1 cellular context compared by ENCODE assay signal in the genomic region with DNA sequence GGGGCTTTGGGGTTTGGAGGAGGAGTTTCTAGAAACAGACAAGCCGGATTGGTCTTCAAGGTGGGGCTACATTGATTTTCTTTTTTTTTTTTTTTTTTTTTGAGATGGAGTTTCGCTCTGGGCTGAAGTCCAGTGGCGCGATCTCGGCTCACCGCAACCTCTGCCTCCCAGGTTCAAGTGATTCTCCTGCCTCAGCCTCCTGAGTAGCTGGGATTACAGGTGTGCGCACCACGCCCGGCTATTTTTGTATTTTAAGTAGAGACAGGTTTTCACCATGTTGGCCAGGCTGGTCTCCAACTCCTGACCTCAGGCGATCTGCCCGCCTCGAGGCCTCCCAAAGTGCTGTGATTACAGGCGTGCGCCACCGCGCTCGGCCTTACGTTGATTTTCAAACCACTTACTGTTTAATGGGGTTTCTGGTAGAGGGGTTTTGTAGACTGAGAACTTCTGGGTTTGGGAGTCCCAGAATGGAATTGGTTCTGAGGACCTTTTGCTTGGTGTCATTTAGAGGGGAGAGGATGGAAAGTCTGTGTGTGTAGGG.
TF ChIP-seq lines count a peak whose summit lies in the region.

No MANE protein-coding gene starts in this region.

TF ChIP-seq in HepG2, 621 proteins besides CTCF, POLR2A, EP300 and RAD21:
- TF ChIP-seq ZNF460 (CRISPR knock-in tag; IDR thresholded peaks at IDR 0.05; ENCODE audit: borderline replicate concordance) = peak; percentile 63; the same call in 1 of the 2 replicates
